In genomic region chr19:8576273-8576993, GRCh38 we compare ENCODE assay signal across 1 cellular context.
TF ChIP-seq lines count a peak whose summit lies in the region.

No MANE protein-coding gene starts in this region.

TF ChIP-seq in SK-N-SH, 30 proteins besides CTCF, POLR2A, EP300 and RAD21:
- TF ChIP-seq MXI1 (IDR thresholded peaks at IDR 0.05; ENCODE audit: low read depth, low read length) = no peak
